ENCODE assay signal across 8 cellular contexts in the genomic region with DNA sequence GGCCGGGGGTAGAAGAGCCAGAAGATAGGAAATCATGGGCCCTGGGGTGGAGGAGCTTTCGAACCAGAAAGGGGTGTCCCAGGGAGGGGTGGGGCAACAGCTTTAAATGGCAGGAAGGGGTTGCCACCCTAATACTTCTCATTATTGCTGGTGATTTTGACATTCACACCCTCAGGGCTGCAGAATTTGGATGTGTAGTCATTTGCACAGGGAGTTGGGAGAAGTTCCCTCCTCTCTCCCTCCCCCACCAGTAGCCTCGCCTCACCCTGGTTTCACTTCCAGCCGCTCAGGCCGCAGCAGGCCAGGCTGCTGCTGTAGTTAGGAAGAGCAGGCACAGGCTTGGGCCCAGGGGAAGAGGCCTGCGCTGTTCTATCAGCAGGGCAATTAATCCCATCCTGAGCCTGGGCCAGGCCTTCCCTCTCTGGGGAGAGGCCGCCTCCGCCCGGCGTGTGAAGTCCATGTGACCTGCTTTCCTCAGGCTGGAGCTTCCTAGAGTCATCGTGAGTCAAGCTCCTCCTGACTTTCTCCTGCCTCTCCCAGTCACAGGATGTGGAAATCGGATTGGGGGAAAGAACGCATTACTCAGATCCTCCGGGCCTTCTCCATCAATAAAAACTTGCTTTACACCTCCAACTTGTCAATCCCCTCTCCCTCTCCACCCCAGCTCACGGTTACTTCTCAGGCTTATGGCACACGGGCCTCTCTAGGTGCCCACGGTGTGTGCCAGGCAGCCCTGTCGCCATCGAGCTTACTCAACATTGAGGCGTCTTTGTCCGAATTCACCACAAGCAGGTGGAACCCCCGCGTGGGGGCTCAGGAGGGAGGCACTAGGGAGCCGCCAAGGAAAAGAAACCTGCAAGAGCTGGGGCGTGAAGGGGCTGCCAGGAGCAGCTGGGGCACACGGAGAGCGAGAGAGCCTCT. TPM values are rescaled to one million over a fixed set of nuclear protein-coding genes. Genes with fewer than 3 reads are reported as not detected.
DNase-seq lines count a peak whose midpoint lies in the region; ATAC-seq, FAIRE-seq and TF ChIP-seq lines count a peak whose summit lies in the region.

No MANE protein-coding gene starts in this region.

- POLR2A ChIA-PET in A549 (lab: Yijun Ruan, JAX): interaction anchor here (0.6 to 2.5 kb wide), 6 partner anchors 39 to 242 kb away, joined by 3 to 8 read pairs (median 7); partner anchors contain the start of gene HIVEP1

- no peak for TF ChIP-seq CTCF in A549 (IDR thresholded peaks at IDR 0.05)

- H3K9me3 ChIP-seq in A549: 0 out of 3 replicates have a peak, but pooled peaks cover 3% of the 10 kb centered on the region

- no peak for FAIRE-seq in A549 (lab: Jason Lieb, UNC)

- no peak for TF ChIP-seq POLR2A in A549 (IDR thresholded peaks at IDR 0.05; ENCODE audit: low read length)

- no peak overlapping the region for H3K4me3 ChIP-seq in A549
- peak overlapping the region in 1 of 7 experiments; percentile 5 for H3K4me3 ChIP-seq in skin epidermis

- peak overlapping the region; percentile 83 to 99 for H3K27ac ChIP-seq in A549
- H3K27ac ChIP-seq in skin epidermis: peak overlapping the region; percentile 65 to 97 (median 93)

- no peak; a peak in 1 of 5 replicates for TF ChIP-seq RAD21 in A549 (conservative IDR thresholded peaks at IDR 0.05 in 1 of 2, IDR thresholded peaks at IDR 0.05 in 1 of 2)

- TF ChIP-seq EP300 in A549 (IDR thresholded peaks at IDR 0.05): peak; percentile 15 to 46; a peak in 1 of 5 replicates

- CTCF ChIA-PET in A549 (lab: Yijun Ruan, JAX): interaction anchor here (0.6 to 2.6 kb wide), 5 partner anchors 12 to 835 kb away, joined by 3 to 8 read pairs (median 3); no protein-coding TSS in a partner anchor

- H3K4me2 ChIP-seq in A549: peak overlapping the region; percentile 55

- H3K4me1 ChIP-seq in A549: peaks cover 58% of the 10 kb centered on the region

- ATAC-seq in A549 (peak; percentile 89), GM18867 (IDR thresholded peaks at IDR 0.05; ENCODE audit: unreplicated experiment) (no peak)

- DNase-seq in A549 (ENCODE audit: low read depth in 1 of 2, low spot score in 1 of 2) (peak; percentile 76 to 92), HS-5 (ENCODE audit: low read depth) (peak; percentile 98), astrocyte of the hippocampus (ENCODE audit: low read depth, low spot score) (peak; percentile 84), islet precursor cell (peak; percentile 97), NCI-H345 (lab: John Stamatoyannopoulos, UW) (no peak), NK-92 (lab: John Stamatoyannopoulos, UW; ENCODE audit: unreplicated experiment) (no peak)

- 37% methylated on average over 19 of the region's 27 CpGs for WGBS in A549 (ENCODE audit: missing lambda C conversion rate)

TF ChIP-seq in A549, 52 proteins besides CTCF, POLR2A, EP300 and RAD21 (continues in another document):
- TF ChIP-seq, protein P1, sequence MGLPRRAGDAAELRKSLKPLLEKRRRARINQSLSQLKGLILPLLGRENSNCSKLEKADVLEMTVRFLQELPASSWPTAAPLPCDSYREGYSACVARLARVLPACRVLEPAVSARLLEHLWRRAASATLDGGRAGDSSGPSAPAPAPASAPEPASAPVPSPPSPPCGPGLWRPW (IDR thresholded peaks at IDR 0.05): no peak
- TF ChIP-seq CHD2 (IDR thresholded peaks at IDR 0.05; ENCODE audit: low read length, partially characterized antibody): no peak
- TF ChIP-seq HOXA7 (CRISPR knock-in tag; IDR thresholded peaks at IDR 0.05): no peak
- TF ChIP-seq HOXB13 (CRISPR knock-in tag; IDR thresholded peaks at IDR 0.05; ENCODE audit: low read depth): peak; percentile 58; the same call in 1 of the 2 replicates
- TF ChIP-seq FOSL2 (IDR thresholded peaks at IDR 0.05): peak; percentile 69
- TF ChIP-seq FOSL2 (CRISPR knock-in tag; IDR thresholded peaks at IDR 0.05): peak; percentile 77
- no peak for TF ChIP-seq PBX3 (IDR thresholded peaks at IDR 0.05)
- no peak for TF ChIP-seq PHF8 (IDR thresholded peaks at IDR 0.05; ENCODE audit: borderline replicate concordance, low read depth)
- TF ChIP-seq BCL3 (IDR thresholded peaks at IDR 0.05): 0 out of 3 replicates have a peak, but pooled peaks have one; percentile 27
- peak; percentile 67; the same call in 1 of the 2 replicates for TF ChIP-seq JUNB (IDR thresholded peaks at IDR 0.05)
- TF ChIP-seq POLR2AphosphoS2 (conservative IDR thresholded peaks at IDR 0.05; ENCODE audit: low read length): no peak
- peak; percentile 39; the same call in 1 of the 2 replicates for TF ChIP-seq EHF (CRISPR knock-in tag; IDR thresholded peaks at IDR 0.05)
- no peak for TF ChIP-seq SREBF2 (IDR thresholded peaks at IDR 0.05)
- TF ChIP-seq ZSCAN20 (CRISPR knock-in tag; IDR thresholded peaks at IDR 0.05): no peak
- TF ChIP-seq ZC3H11A (IDR thresholded peaks at IDR 0.05): no peak
- TF ChIP-seq, protein P2, sequence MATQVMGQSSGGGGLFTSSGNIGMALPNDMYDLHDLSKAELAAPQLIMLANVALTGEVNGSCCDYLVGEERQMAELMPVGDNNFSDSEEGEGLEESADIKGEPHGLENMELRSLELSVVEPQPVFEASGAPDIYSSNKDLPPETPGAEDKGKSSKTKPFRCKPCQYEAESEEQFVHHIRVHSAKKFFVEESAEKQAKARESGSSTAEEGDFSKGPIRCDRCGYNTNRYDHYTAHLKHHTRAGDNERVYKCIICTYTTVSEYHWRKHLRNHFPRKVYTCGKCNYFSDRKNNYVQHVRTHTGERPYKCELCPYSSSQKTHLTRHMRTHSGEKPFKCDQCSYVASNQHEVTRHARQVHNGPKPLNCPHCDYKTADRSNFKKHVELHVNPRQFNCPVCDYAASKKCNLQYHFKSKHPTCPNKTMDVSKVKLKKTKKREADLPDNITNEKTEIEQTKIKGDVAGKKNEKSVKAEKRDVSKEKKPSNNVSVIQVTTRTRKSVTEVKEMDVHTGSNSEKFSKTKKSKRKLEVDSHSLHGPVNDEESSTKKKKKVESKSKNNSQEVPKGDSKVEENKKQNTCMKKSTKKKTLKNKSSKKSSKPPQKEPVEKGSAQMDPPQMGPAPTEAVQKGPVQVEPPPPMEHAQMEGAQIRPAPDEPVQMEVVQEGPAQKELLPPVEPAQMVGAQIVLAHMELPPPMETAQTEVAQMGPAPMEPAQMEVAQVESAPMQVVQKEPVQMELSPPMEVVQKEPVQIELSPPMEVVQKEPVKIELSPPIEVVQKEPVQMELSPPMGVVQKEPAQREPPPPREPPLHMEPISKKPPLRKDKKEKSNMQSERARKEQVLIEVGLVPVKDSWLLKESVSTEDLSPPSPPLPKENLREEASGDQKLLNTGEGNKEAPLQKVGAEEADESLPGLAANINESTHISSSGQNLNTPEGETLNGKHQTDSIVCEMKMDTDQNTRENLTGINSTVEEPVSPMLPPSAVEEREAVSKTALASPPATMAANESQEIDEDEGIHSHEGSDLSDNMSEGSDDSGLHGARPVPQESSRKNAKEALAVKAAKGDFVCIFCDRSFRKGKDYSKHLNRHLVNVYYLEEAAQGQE (IDR thresholded peaks at IDR 0.05): no peak
- TF ChIP-seq GATA3 (IDR thresholded peaks at IDR 0.05; ENCODE audit: borderline replicate concordance): peak; percentile 25; the same call in 1 of the 2 replicates
- TF ChIP-seq CBX8 (IDR thresholded peaks at IDR 0.05): no peak
- TF ChIP-seq MAZ (IDR thresholded peaks at IDR 0.05; ENCODE audit: borderline replicate concordance, low read depth, low read length): no peak
- TF ChIP-seq CHD4 (IDR thresholded peaks at IDR 0.05; ENCODE audit: borderline replicate concordance): no peak
- no peak for TF ChIP-seq TP53 (CRISPR knock-in tag; IDR thresholded peaks at IDR 0.05)
- TF ChIP-seq, protein P3, sequence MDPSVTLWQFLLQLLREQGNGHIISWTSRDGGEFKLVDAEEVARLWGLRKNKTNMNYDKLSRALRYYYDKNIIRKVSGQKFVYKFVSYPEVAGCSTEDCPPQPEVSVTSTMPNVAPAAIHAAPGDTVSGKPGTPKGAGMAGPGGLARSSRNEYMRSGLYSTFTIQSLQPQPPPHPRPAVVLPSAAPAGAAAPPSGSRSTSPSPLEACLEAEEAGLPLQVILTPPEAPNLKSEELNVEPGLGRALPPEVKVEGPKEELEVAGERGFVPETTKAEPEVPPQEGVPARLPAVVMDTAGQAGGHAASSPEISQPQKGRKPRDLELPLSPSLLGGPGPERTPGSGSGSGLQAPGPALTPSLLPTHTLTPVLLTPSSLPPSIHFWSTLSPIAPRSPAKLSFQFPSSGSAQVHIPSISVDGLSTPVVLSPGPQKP (IDR thresholded peaks at IDR 0.05; ENCODE audit: low read depth, low read length): no peak
- no peak for TF ChIP-seq RFX5 (IDR thresholded peaks at IDR 0.05)
- no peak for TF ChIP-seq HEYL (CRISPR knock-in tag; IDR thresholded peaks at IDR 0.05)
- TF ChIP-seq RNF2 (IDR thresholded peaks at IDR 0.05; ENCODE audit: borderline replicate concordance, low read depth): no peak
- TF ChIP-seq CEBPB (IDR thresholded peaks at IDR 0.05): peak in 1 of 2 experiments; percentile 64; a peak in 2 of 4 replicates
- TF ChIP-seq HDAC2 (IDR thresholded peaks at IDR 0.05): no peak

RNA-seq across cellular contexts. Expression of gene ADTRP, which starts 7.8 kb away (rescaled TPM):
- polyA plus RNA-seq in A549 (2011; rRNA removed): 0.57 and 0.82 TPM in 2 replicates
- 0.12 and 0.21 TPM in 2 replicates for polyA plus RNA-seq in A549 (2012; cell fraction: cytosol; rRNA removed)
- polyA plus RNA-seq in A549 (2012; cell fraction: nucleus; rRNA removed): 0.11 and 0.19 TPM in 2 replicates
- 0.35 to 0.59 TPM (median 0.42 TPM) in 3 replicates for polyA plus RNA-seq in A549 (2017; fragmentation: RNase III; extraction: RNeasy Plus Mini Kit Qiagen cat#74134 plus additional on column Dnase treatment)
- polyA minus RNA-seq in A549 (2011; rRNA and poly(A)+ RNA removed): 0.25 and 0.44 TPM in 2 replicates

Comparison
In these comparisons a context has a peak if more than half of its experiments do, and no peak if none do; other contexts are left out.
1. DNase-seq: peak in A549 (2 of 2), HS-5 (single experiment), astrocyte of the hippocampus (single experiment) and islet precursor cell (single experiment); none in NCI-H345 (single experiment) and NK-92 (single experiment).